ENCODE assay signal across 9 cellular contexts in the genomic region with DNA sequence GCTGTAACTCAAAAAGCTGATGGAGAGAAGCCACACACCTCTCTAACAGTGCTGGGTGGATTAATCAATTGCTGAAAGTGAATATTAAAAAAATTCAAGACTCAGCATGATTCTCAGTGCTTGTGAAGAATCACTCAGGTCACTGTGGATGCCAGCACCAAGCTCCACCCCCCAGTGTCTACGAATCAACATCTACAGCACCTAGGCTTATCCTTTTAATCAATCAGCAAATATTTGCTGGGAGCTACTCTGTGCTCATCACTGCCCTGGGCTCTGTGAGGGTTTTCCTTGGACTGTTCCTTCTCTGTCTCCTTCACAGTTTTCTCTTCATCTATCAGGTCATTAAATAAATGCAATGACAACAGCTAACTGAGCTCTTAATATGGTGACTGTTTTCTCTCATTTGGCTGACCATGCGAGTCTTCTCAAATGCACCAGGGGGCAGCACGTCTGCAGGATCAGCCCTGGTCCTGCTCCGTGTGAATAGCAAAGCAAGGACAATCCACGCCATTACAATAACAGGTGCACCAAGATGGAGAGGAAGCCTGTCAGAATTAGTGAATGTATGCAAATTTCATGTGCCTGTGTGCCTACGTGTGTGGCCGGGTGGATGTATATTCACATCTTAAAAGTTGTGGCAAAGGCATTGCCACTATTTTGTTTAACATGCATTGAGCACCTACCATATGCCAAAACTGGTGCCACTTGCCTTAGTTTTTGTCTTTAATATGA. TPM values are rescaled to one million over a fixed set of nuclear protein-coding genes. Genes with fewer than 3 reads are reported as not detected.
DNase-seq lines count a peak whose midpoint lies in the region; ATAC-seq, FAIRE-seq and TF ChIP-seq lines count a peak whose summit lies in the region.
"Had no signal": no experiment of that assay in that cellular context is flagged by ENCODE, and none has a peak within 500 bp of the region (broad histone marks: within the 10 kb centered on the region; RNA-seq: fewer than 3 reads in every experiment).

No MANE protein-coding gene starts in this region.

- no peak for TF ChIP-seq POLR2A in GM12892 (IDR thresholded peaks at IDR 0.05; ENCODE audit: low read depth, low read length)

- peak; percentile 77 to 89 for TF ChIP-seq RAD21 in liver (IDR thresholded peaks at IDR 0.05)

- ATAC-seq in HG02798 (IDR thresholded peaks at IDR 0.05; ENCODE audit: poor library complexity, unreplicated experiment): peak; percentile 85

- intact Hi-C loops in A673 (cut with micrococcal nuclease; ENCODE audit: unreplicated experiment): loop anchor here (1.0 to 10.0 kb wide), 3 partner anchors 161 to 707 kb away; no protein-coding TSS in a partner anchor

- H3K27me3 Mint-ChIP-seq in chondrocyte (ENCODE audit: low read depth): peaks cover 31% of the 10 kb centered on the region

- H3K27ac ChIP-seq in A673 (ENCODE audit: low read depth, low read length, poor library complexity, severe bottlenecking) (no peak overlapping the region), liver (ENCODE audit: low read depth in 1 of 2, low read length in 2 of 2) (no peak overlapping the region)

- no peak overlapping the region for H3K9ac ChIP-seq in liver (ENCODE audit: low read depth in 1 of 2, low read length in 2 of 2)

- H3K27me3 ChIP-seq in A673 (replicated peaks; ENCODE audit: insufficient read depth, low read depth, low read length, poor library complexity) (no peaks in the 10 kb centered on the region), liver (ENCODE audit: control insufficient read depth in 4 of 4, insufficient read depth in 4 of 4, low read length in 3 of 4) (no peaks in the 10 kb centered on the region)

- peaks cover 10% of the 10 kb centered on the region for H3K9me3 Mint-ChIP-seq in chondrocyte (ENCODE audit: low read depth)

- BruUV-seq in A673 (replicated peaks; lab: Mats Ljungman, UMichigan): no TSS peak

- H3K4me1 ChIP-seq in A673 (ENCODE audit: insufficient read depth, low read length, poor library complexity, severe bottlenecking) (no peaks in the 10 kb centered on the region), liver (ENCODE audit: control insufficient read depth in 4 of 4, insufficient read depth in 4 of 4, low read length in 3 of 4) (peaks cover 4 to 28% (median 21%) of the 10 kb centered on the region in 4 donors)

- DNase-seq in A673 (ENCODE audit: low spot score) (peak; percentile 80), GM12892 (ENCODE audit: insufficient read length) (peak; percentile 22), NCI-H1417 treated with DMSO at 0.1 percent for 48 hours (lab: John Stamatoyannopoulos, UW) (peak; percentile 57), SW 1271 (lab: John Stamatoyannopoulos, UW) (peak; percentile 30 to 62), chondrocyte (ENCODE audit: low spot score) (no peak)
- peak; percentile 63 for DNase-seq in stimulated activated CD8-positive, alpha-beta memory T cell treated with anti-CD3 and anti-CD28 coated beads, Interleukin-4, amount 100 ng/mL, for 48 hours

- no peaks in the 10 kb centered on the region for H3K4me1 Mint-ChIP-seq in chondrocyte (ENCODE audit: low read depth)

- TF ChIP-seq CTCF in A673 (conservative IDR thresholded peaks at IDR 0.05; ENCODE audit: low read depth, low read length): peak; percentile 93
- peak; percentile 87 for TF ChIP-seq CTCF in chondrocyte (IDR thresholded peaks at IDR 0.05)
- TF ChIP-seq CTCF in liver (IDR thresholded peaks at IDR 0.05; ENCODE audit: low read depth, low read length, missing input control): peak; percentile 60

- peaks cover 2% of the 10 kb centered on the region for H3K36me3 Mint-ChIP-seq in chondrocyte (ENCODE audit: low read depth)

- H3K36me3 ChIP-seq in A673 (ENCODE audit: insufficient read depth, low read length, poor library complexity, severe bottlenecking) (no peaks in the 10 kb centered on the region), liver (ENCODE audit: control insufficient read depth in 4 of 4, insufficient read depth in 3 of 4, low read depth in 1 of 4, low read length in 3 of 4) (no peaks in the 10 kb centered on the region)

- H3K4me3 ChIP-seq in A673 (ENCODE audit: low read depth, low read length, poor library complexity, severe bottlenecking): no peak overlapping the region
- no peak overlapping the region for H3K4me3 ChIP-seq in liver (ENCODE audit: low read depth in 1 of 3, low read length in 3 of 3)

- WGBS in liver: 47% methylated on average over 7 of the region's 7 CpGs

- POLR2A ChIA-PET in A673 (lab: Charles Lee; ENCODE audit: low non-redundant PET): no interaction called here

- peak; percentile 80 for FAIRE-seq in GM12892 (lab: Jason Lieb, UNC)

- no peak overlapping the region for H3K27ac Mint-ChIP-seq in chondrocyte (ENCODE audit: unreplicated experiment)

- CTCF ChIA-PET in A673 (lab: Charles Lee): interaction anchor here (0.6 to 2.6 kb wide), 9 partner anchors 23 to 707 kb away, joined by 3 to 51 read pairs (median 3); no protein-coding TSS in a partner anchor

- H3K9me3 ChIP-seq in A673 (ENCODE audit: low read depth, low read length, poor library complexity, severe bottlenecking) (peaks cover 5% of the 10 kb centered on the region), liver (ENCODE audit: control insufficient read depth in 4 of 4, low read length in 3 of 4) (no peaks in the 10 kb centered on the region)

- H3K4me3 Mint-ChIP-seq in chondrocyte (ENCODE audit: unreplicated experiment): no peak overlapping the region

TF ChIP-seq in liver, 16 proteins besides CTCF, POLR2A, EP300 and RAD21:
- TF ChIP-seq, protein P1, sequence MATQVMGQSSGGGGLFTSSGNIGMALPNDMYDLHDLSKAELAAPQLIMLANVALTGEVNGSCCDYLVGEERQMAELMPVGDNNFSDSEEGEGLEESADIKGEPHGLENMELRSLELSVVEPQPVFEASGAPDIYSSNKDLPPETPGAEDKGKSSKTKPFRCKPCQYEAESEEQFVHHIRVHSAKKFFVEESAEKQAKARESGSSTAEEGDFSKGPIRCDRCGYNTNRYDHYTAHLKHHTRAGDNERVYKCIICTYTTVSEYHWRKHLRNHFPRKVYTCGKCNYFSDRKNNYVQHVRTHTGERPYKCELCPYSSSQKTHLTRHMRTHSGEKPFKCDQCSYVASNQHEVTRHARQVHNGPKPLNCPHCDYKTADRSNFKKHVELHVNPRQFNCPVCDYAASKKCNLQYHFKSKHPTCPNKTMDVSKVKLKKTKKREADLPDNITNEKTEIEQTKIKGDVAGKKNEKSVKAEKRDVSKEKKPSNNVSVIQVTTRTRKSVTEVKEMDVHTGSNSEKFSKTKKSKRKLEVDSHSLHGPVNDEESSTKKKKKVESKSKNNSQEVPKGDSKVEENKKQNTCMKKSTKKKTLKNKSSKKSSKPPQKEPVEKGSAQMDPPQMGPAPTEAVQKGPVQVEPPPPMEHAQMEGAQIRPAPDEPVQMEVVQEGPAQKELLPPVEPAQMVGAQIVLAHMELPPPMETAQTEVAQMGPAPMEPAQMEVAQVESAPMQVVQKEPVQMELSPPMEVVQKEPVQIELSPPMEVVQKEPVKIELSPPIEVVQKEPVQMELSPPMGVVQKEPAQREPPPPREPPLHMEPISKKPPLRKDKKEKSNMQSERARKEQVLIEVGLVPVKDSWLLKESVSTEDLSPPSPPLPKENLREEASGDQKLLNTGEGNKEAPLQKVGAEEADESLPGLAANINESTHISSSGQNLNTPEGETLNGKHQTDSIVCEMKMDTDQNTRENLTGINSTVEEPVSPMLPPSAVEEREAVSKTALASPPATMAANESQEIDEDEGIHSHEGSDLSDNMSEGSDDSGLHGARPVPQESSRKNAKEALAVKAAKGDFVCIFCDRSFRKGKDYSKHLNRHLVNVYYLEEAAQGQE (IDR thresholded peaks at IDR 0.05): no peak
- TF ChIP-seq JUND (IDR thresholded peaks at IDR 0.05): no peak
- TF ChIP-seq FOXA1 (IDR thresholded peaks at IDR 0.05): no peak
- no peak for TF ChIP-seq NR2F2 (IDR thresholded peaks at IDR 0.05)
- TF ChIP-seq, protein P2, sequence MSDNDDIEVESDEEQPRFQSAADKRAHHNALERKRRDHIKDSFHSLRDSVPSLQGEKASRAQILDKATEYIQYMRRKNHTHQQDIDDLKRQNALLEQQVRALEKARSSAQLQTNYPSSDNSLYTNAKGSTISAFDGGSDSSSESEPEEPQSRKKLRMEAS (IDR thresholded peaks at IDR 0.05): no peak
- TF ChIP-seq, protein P3, sequence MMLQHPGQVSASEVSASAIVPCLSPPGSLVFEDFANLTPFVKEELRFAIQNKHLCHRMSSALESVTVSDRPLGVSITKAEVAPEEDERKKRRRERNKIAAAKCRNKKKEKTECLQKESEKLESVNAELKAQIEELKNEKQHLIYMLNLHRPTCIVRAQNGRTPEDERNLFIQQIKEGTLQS (IDR thresholded peaks at IDR 0.05): no peak
- no peak for TF ChIP-seq HNF4G (IDR thresholded peaks at IDR 0.05)

RNA-seq across cellular contexts. Expression of a gene that starts 14.6 kb away (rescaled TPM):
- total RNA-seq in A673 (2021) (not detected in 2 replicates), chondrocyte (not detected in 3 replicates), liver (under 1 TPM in 1 of 2 donors, not detected in 1; 0.08 TPM)
- not detected for polyA plus RNA-seq in GM12892 (2012; ENCODE audit: missing spikeins)
- polyA plus RNA-seq in liver: not detected
- total RNA-seq: mononuclear cell had no signal
